Comparison of ENCODE assay signal across 18 cellular contexts in the genomic region with DNA sequence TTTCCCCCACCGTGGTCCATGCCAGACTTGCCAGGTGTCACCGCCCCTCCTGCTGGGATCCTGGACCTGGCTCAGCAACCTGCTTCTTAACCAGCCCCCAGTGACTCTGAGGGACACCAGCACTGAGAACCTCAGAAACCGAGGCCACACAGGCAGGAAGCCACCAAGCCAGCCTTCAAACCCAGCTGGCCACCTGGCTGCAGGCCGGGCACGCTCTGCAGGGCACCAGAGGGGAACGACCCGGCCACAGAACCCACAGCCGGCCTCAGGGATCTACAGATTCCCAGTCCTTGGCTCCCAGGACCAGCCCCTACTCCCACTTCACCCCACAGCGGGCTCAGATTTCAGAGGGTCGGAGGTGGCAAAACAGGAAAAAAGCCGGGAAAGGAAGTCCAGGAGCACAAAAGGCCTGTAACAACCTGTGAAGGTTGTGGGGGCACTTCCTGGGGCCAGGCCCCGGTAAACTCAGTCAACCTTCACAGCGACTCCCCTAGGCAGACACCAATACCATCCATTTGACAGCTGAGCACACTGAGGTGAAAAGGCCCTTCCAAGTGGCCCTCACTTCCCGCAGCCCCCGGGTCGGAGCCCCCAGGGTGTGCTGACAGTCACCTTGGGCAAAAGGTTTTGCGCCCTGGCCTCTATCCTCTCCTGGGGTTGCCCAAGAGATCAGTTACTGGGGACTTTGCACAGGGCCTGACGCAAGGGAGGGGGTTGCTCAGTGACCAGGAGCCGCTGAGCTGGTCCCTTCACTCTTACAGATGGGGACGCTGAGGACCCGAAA. TPM values are rescaled to one million over a fixed set of nuclear protein-coding genes. Genes with fewer than 3 reads are reported as not detected.
DNase-seq lines count a peak whose midpoint lies in the region; ATAC-seq, FAIRE-seq and TF ChIP-seq lines count a peak whose summit lies in the region.
"Had no signal": no experiment of that assay in that cellular context is flagged by ENCODE, and none has a peak within 500 bp of the region (broad histone marks: within the 10 kb centered on the region; RNA-seq: fewer than 3 reads in every experiment).

No MANE protein-coding gene starts in this region.

- no peaks in the 10 kb centered on the region for H3K9me2 ChIP-seq in GM23338 (ENCODE audit: insufficient read depth)

- no peaks in the 10 kb centered on the region for H3K36me3 ChIP-seq in BLaER1 treated with 17β-estradiol and CSF1 and Interleukin-3, amounts not matched to agents 10 nM and 100 nM
- H3K36me3 ChIP-seq in GM23338 (ENCODE audit: insufficient read depth): no peaks in the 10 kb centered on the region
- no peaks in the 10 kb centered on the region for H3K36me3 ChIP-seq in HepG2 (replicated peaks in 1 of 2; ENCODE audit: control insufficient read depth in 1 of 2, insufficient read depth in 2 of 2, low read length in 2 of 2)
- H3K36me3 ChIP-seq in transverse colon: no peaks in the 10 kb centered on the region
- H3K36me3 ChIP-seq: gastrocnemius medialis, sigmoid colon had no signal

- peaks cover 0 to 25% (median 23%) of the 10 kb centered on the region in 10 experiments; a peak in 16 of 20 replicates for H3K4me1 ChIP-seq in BLaER1 treated with 17β-estradiol and CSF1 and Interleukin-3, amounts not matched to agents 10 nM and 100 nM
- H3K4me1 ChIP-seq in GM23338 (ENCODE audit: insufficient read depth) (peaks cover 8% of the 10 kb centered on the region; the same call in 1 of the 2 replicates), HepG2 (ENCODE audit: insufficient read depth, low read length) (peaks cover 66% of the 10 kb centered on the region), transverse colon (peaks cover 6 to 25% (median 10%) of the 10 kb centered on the region in 4 donors)

- TF ChIP-seq POLR2A in HepG2 (IDR thresholded peaks at IDR 0.05; ENCODE audit: insufficient read depth in 1 of 2, low read depth in 2 of 2, low read length in 2 of 2) (no peak), transverse colon (IDR thresholded peaks at IDR 0.05) (no peak)

- DNase-seq in GM23338 (ENCODE audit: low spot score) (no peak), HepG2 (ENCODE audit: low spot score) (peak; percentile 65), transverse colon (no peak), ACHN (no peak), NCI-H510A (lab: John Stamatoyannopoulos, UW) (no peak)
- no peak for DNase-seq in activated CD4-positive, alpha-beta memory T cell treated with anti-CD3 and anti-CD28 coated beads, Interleukin-2, amount 10 ng/mL, durations not matched to agents 7 days and 5 days
- DNase-seq: activated CD4-positive, CD25-positive, alpha-beta regulatory T cell; gastrocnemius medialis; H9; nucleus accumbens; sigmoid colon; stimulated activated CD4-positive, alpha-beta T cell treated with anti-CD3 and anti-CD28 coated beads, Interleukin-4, amount 100 ng/mL, for 1 hour had no signal

- intact Hi-C loops in HepG2 (cut with micrococcal nuclease; ENCODE audit: unreplicated experiment) (no loop called here), transverse colon (cut with DNase I; ENCODE audit: low total_unique reads) (no loop called here)

- no peaks in the 10 kb centered on the region for H3F3A ChIP-seq in GM23338 (replicated peaks; ENCODE audit: low read depth)

- no peak; the same call in 1 of the 2 replicates for TF ChIP-seq RAD21 in HepG2 (CRISPR knock-in tag; IDR thresholded peaks at IDR 0.05)

- ATAC-seq in GM23338 (peak; percentile 22), HepG2 (peak; percentile 73), HG03135 (IDR thresholded peaks at IDR 0.05; ENCODE audit: unreplicated experiment) (no peak)
- ATAC-seq: gastrocnemius medialis, K562 had no signal

- peaks cover 17% of the 10 kb centered on the region for H3K4me1 Mint-ChIP-seq in GM23338
- peaks cover 93% of the 10 kb centered on the region for H3K4me1 Mint-ChIP-seq in activated CD4-positive, alpha-beta memory T cell treated with anti-CD3 and anti-CD28 coated beads, Interleukin-2, amount 10 ng/mL, durations not matched to agents 7 days and 5 days

- no peak overlapping the region for H3K9ac ChIP-seq in BLaER1 treated with 17β-estradiol and CSF1 and Interleukin-3, amounts not matched to agents 10 nM and 100 nM
- peak overlapping the region; percentile 70 for H3K9ac ChIP-seq in HepG2 (ENCODE audit: insufficient read depth, low read depth, low read length)

- H3K36me3 Mint-ChIP-seq in GM23338 (ENCODE audit: low read depth): no peaks in the 10 kb centered on the region
- H3K36me3 Mint-ChIP-seq in activated CD4-positive, alpha-beta memory T cell treated with anti-CD3 and anti-CD28 coated beads, Interleukin-2, amount 10 ng/mL, durations not matched to agents 7 days and 5 days (ENCODE audit: low read depth): peaks cover 89% of the 10 kb centered on the region
- H3K36me3 Mint-ChIP-seq: type B pancreatic cell had no signal

- H3K9me3 ChIP-seq in BLaER1 treated with 17β-estradiol and CSF1 and Interleukin-3, amounts not matched to agents 10 nM and 100 nM (replicated peaks in 1 of 11): no peaks in the 10 kb centered on the region
- H3K9me3 ChIP-seq in HepG2 (ENCODE audit: low read length) (no peaks in the 10 kb centered on the region), transverse colon (no peaks in the 10 kb centered on the region)
- H3K9me3 ChIP-seq: gastrocnemius medialis, sigmoid colon had no signal

- H3K27ac Mint-ChIP-seq in GM23338: no peak overlapping the region
- peak overlapping the region; percentile 69 for H3K27ac Mint-ChIP-seq in activated CD4-positive, alpha-beta memory T cell treated with anti-CD3 and anti-CD28 coated beads, Interleukin-2, amount 10 ng/mL, durations not matched to agents 7 days and 5 days
- H3K27ac Mint-ChIP-seq: type B pancreatic cell had no signal

- H3K4me2 ChIP-seq in BLaER1 treated with 17β-estradiol and CSF1 and Interleukin-3, amounts not matched to agents 10 nM and 100 nM: peak overlapping the region in 10 of 11 experiments; percentile 11 to 70 (median 63); a peak in 18 of 22 replicates
- H3K4me2 ChIP-seq in GM23338 (no peak overlapping the region), HepG2 (ENCODE audit: low read depth, low read length) (peak overlapping the region; percentile 81)

- H4K20me1 ChIP-seq in BLaER1 treated with 17β-estradiol and CSF1 and Interleukin-3, amounts not matched to agents 10 nM and 100 nM: peaks cover 0 to 52% (median 35%) of the 10 kb centered on the region in 11 experiments; a peak in 13 of 22 replicates
- no peaks in the 10 kb centered on the region for H4K20me1 ChIP-seq in GM23338 (replicated peaks; ENCODE audit: insufficient read depth)
- no peaks in the 10 kb centered on the region for H4K20me1 ChIP-seq in HepG2 (ENCODE audit: insufficient read depth, low read length)

- 5% methylated on average over 4 of the region's 21 CpGs for WGBS in HepG2 (ENCODE audit: low lambda C conversion rate)
- 81 to 84% methylated on average over 3 to 21 of the region's 21 CpGs for WGBS in transverse colon (ENCODE audit: low coverage in 1 of 2), 2 donors

- peak in 1 of 2 experiments; percentile 50; a peak in 1 of 4 replicates for TF ChIP-seq EP300 in HepG2 (IDR thresholded peaks at IDR 0.05; ENCODE audit: low read depth in 2 of 2, low read length in 2 of 2)
- TF ChIP-seq EP300 in HepG2 (CRISPR knock-in tag; IDR thresholded peaks at IDR 0.05; ENCODE audit: borderline replicate concordance): no peak
- no peak for TF ChIP-seq EP300 in transverse colon (IDR thresholded peaks at IDR 0.05; ENCODE audit: low read depth)

- BruUV-seq in HepG2 (replicated peaks; lab: Mats Ljungman, UMichigan): no TSS peak

- H3K4me3 Mint-ChIP-seq in GM23338: no peak overlapping the region
- no peak overlapping the region for H3K4me3 Mint-ChIP-seq in activated CD4-positive, alpha-beta memory T cell treated with anti-CD3 and anti-CD28 coated beads, Interleukin-2, amount 10 ng/mL, durations not matched to agents 7 days and 5 days
- H3K4me3 Mint-ChIP-seq: H9, type B pancreatic cell had no signal

- H3K27me3 Mint-ChIP-seq in GM23338 (ENCODE audit: insufficient read depth, low read depth, poor library complexity): peaks cover 14% of the 10 kb centered on the region
- no peaks in the 10 kb centered on the region for H3K27me3 Mint-ChIP-seq in activated CD4-positive, alpha-beta memory T cell treated with anti-CD3 and anti-CD28 coated beads, Interleukin-2, amount 10 ng/mL, durations not matched to agents 7 days and 5 days

- in situ Hi-C loops in HepG2 (cut with HindIII; ENCODE audit: extremely low pct_ligation_motif_present, low pct_unique_long_range_greater_than_20kb) (no loop called here), transverse colon (cut with MboI; ENCODE audit: low pct_ligation_motif_present in 1 of 4, low pct_unique_long_range_greater_than_20kb in 1 of 4, low sequenced_read_pairs in 3 of 4) (no loop called here), ACHN (cut with HindIII; ENCODE audit: low pct_ligation_motif_present, low pct_unique_long_range_greater_than_20kb, low sequenced_read_pairs) (no loop called here)

- CTCF ChIA-PET in activated CD4-positive, alpha-beta memory T cell treated with anti-CD3 and anti-CD28 coated beads, Interleukin-2, amount 10 ng/mL, durations not matched to agents 7 days and 5 days (lab: Charles Lee): no interaction called here
- CTCF ChIA-PET in HepG2 (lab: Yijun Ruan, JAX; ENCODE audit: low intra/inter-chr PET ratio, low total read pairs): no interaction called here

- no peaks in the 10 kb centered on the region; the same call in 2 of the 3 replicates for H3K9me3 Mint-ChIP-seq in GM23338
- H3K9me3 Mint-ChIP-seq in activated CD4-positive, alpha-beta memory T cell treated with anti-CD3 and anti-CD28 coated beads, Interleukin-2, amount 10 ng/mL, durations not matched to agents 7 days and 5 days: no peaks in the 10 kb centered on the region
- H3K9me3 Mint-ChIP-seq: H9, type B pancreatic cell had no signal

- no peak for TF ChIP-seq CTCF in GM23338 (conservative IDR thresholded peaks at IDR 0.05; ENCODE audit: low read depth in 2 of 2)
- TF ChIP-seq CTCF in HepG2 (CRISPR knock-in tag; IDR thresholded peaks at IDR 0.05): peak; percentile 33
- TF ChIP-seq CTCF in transverse colon (IDR thresholded peaks at IDR 0.05): no peak

- peak overlapping the region; percentile 32; the same call in 1 of the 2 replicates for H2AFZ ChIP-seq in GM23338
- H2AFZ ChIP-seq in HepG2 (ENCODE audit: low read length): peak overlapping the region; percentile 21

- peaks cover 47 to 90% (median 73%) of the 10 kb centered on the region in 11 experiments for H3K27me3 ChIP-seq in BLaER1 treated with 17β-estradiol and CSF1 and Interleukin-3, amounts not matched to agents 10 nM and 100 nM
- no peaks in the 10 kb centered on the region for H3K27me3 ChIP-seq in GM23338 (ENCODE audit: insufficient read depth)
- H3K27me3 ChIP-seq in HepG2 (ENCODE audit: control insufficient read depth in 1 of 2, insufficient read depth in 2 of 2, low read length in 2 of 2): peaks cover 2 to 13% of the 10 kb centered on the region in 2 experiments; a peak in 2 of 5 replicates
- H3K27me3 ChIP-seq in transverse colon: peaks cover 5% of the 10 kb centered on the region
- H3K27me3 ChIP-seq: gastrocnemius medialis, sigmoid colon had no signal

- no peak overlapping the region for H3K4me3 ChIP-seq in BLaER1 treated with 17β-estradiol and CSF1 and Interleukin-3, amounts not matched to agents 10 nM and 100 nM
- H3K4me3 ChIP-seq in GM23338 (no peak overlapping the region), HepG2 (replicated peaks in 1 of 3; ENCODE audit: insufficient read depth in 1 of 3, low read depth in 2 of 3, low read length in 3 of 3) (peak overlapping the region; percentile 12 to 70 (median 34); a peak in 5 of 6 replicates), transverse colon (no peak overlapping the region)
- H3K4me3 ChIP-seq: gastrocnemius medialis, K562, lung, sigmoid colon had no signal

- H3K27ac ChIP-seq in BLaER1 treated with 17β-estradiol and CSF1 and Interleukin-3, amounts not matched to agents 10 nM and 100 nM: no peak overlapping the region
- no peak overlapping the region for H3K27ac ChIP-seq in GM23338 (ENCODE audit: low read depth)
- H3K27ac ChIP-seq in HepG2 (ENCODE audit: extremely low read length, insufficient read depth, low read length): peak overlapping the region; percentile 78
- no peak overlapping the region for H3K27ac ChIP-seq in transverse colon
- H3K27ac ChIP-seq: gastrocnemius medialis, sigmoid colon had no signal

- POLR2A ChIA-PET in activated CD4-positive, alpha-beta memory T cell treated with anti-CD3 and anti-CD28 coated beads, Interleukin-2, amount 10 ng/mL, durations not matched to agents 7 days and 5 days (lab: Charles Lee): interaction anchor here (3.2 kb wide), 1 partner anchor 11 kb away, joined by 22 read pairs; no protein-coding TSS in a partner anchor
- POLR2A ChIA-PET in HepG2 (lab: Yijun Ruan, JAX): interaction anchor here (0.8 to 1.0 kb wide), 3 partner anchors 34 to 211 kb away, joined by 3 to 4 read pairs (median 4); no protein-coding TSS in a partner anchor

- FAIRE-seq in HepG2 (lab: Jason Lieb, UNC): no peak
- FAIRE-seq: D721Med, K562 had no signal

- no peaks in the 10 kb centered on the region for H3K79me2 ChIP-seq in GM23338 (replicated peaks; ENCODE audit: insufficient read depth)
- H3K79me2 ChIP-seq in HepG2 (ENCODE audit: insufficient read depth, low read length): no peaks in the 10 kb centered on the region

RNA-seq across cellular contexts. Expression of a gene that starts 14.1 kb away (rescaled TPM):
- total RNA-seq in GM23338 (2014; rRNA removed; shearing (Covaris generic)): 0.12 and 0.73 TPM in 2 replicates
- 0.23 and 0.26 TPM in 2 replicates for polyA plus RNA-seq in GM23338 (2016; fragmentation: Nextera tagmentation; extraction: Ambion mirVana)
- total RNA-seq in activated CD4-positive, alpha-beta memory T cell treated with anti-CD3 and anti-CD28 coated beads, Interleukin-2, amount 10 ng/mL, durations not matched to agents 7 days and 5 days: 100 to 1,000 TPM; 177 to 183 TPM
- 0.04 TPM in 1 of 2 replicates, not detected in the other for total RNA-seq in HepG2 (2016; rRNA removed; fragmentation: Illumina TruSeq; extraction: Trizol)
- total RNA-seq in HepG2 (2016; cell fraction: cytosol; rRNA removed; fragmentation: Illumina TruSeq; extraction: Trizol; ENCODE audit: low read depth): not detected in 2 replicates
- 0.04 and 0.06 TPM in 2 replicates for total RNA-seq in HepG2 (2016; cell fraction: insoluble cytoplasmic fraction; rRNA removed; fragmentation: Illumina TruSeq; extraction: Trizol)
- total RNA-seq in HepG2 (2016; cell fraction: membrane; rRNA removed; fragmentation: Illumina TruSeq; extraction: Trizol): 0.07 TPM in 1 of 2 replicates, not detected in the other
- total RNA-seq in HepG2 (2016; cell fraction: nucleus; rRNA removed; fragmentation: Illumina TruSeq; extraction: Trizol): not detected in 2 replicates
- 0.17 and 0.22 TPM in 2 replicates for polyA plus RNA-seq in HepG2 (2011; rRNA removed)
- 0.12 and 0.21 TPM in 2 replicates for polyA plus RNA-seq in HepG2 (2011; cell fraction: cytosol; rRNA removed)
- polyA plus RNA-seq in HepG2 (2011; cell fraction: nucleus; rRNA removed): 0.26 and 0.35 TPM in 2 replicates
- 0.67 and 0.68 TPM in 2 replicates for polyA plus RNA-seq in HepG2 (2012)
- 0.07 TPM in 1 of 2 replicates, not detected in the other for polyA plus RNA-seq in HepG2 (2016; cell fraction: cytosol; fragmentation: Illumina TruSeq; extraction: Trizol; ENCODE audit: low read depth)
- 0.05 and 0.15 TPM in 2 replicates for polyA plus RNA-seq in HepG2 (2016; cell fraction: insoluble cytoplasmic fraction; fragmentation: Illumina TruSeq; extraction: Trizol; ENCODE audit: low read depth)
- 0.09 and 0.14 TPM in 2 replicates for polyA plus RNA-seq in HepG2 (2016; cell fraction: membrane; fragmentation: Illumina TruSeq; extraction: Trizol; ENCODE audit: low read depth)
- 0.19 TPM in 1 of 2 replicates, not detected in the other for polyA plus RNA-seq in HepG2 (2016; cell fraction: nucleus; fragmentation: Illumina TruSeq; extraction: Trizol; ENCODE audit: insufficient read depth, low read depth)
- polyA minus RNA-seq in HepG2 (2011; rRNA and poly(A)+ RNA removed; ENCODE audit: low replicate concordance): 0.74 TPM in 1 of 2 replicates, not detected in the other
- polyA minus RNA-seq in HepG2 (2011; cell fraction: cytosol; rRNA and poly(A)+ RNA removed): 0.18 and 0.89 TPM in 2 replicates
- 0.12 TPM in 1 of 2 replicates, not detected in the other for polyA minus RNA-seq in HepG2 (2011; cell fraction: nucleus; rRNA and poly(A)+ RNA removed)
- 1 to 10 TPM; 1.5 to 4.8 (median 3.4) TPM for total RNA-seq in transverse colon

Comparison
In these comparisons a context has a peak if more than half of its experiments do, and no peak if none do; other contexts are left out.
1. H3K4me3 ChIP-seq: peak in HepG2 (3 of 3); none in BLaER1 treated with 17β-estradiol and CSF1 and Interleukin-3, amounts not matched to agents 10 nM and 100 nM (0 of 10), GM23338 (single experiment) and transverse colon (0 of 4).
2. RNA of a gene that starts 14.1 kb away (total RNA-seq): 177 to 183 TPM in activated CD4-positive, alpha-beta memory T cell treated with anti-CD3 and anti-CD28 coated beads, Interleukin-2, amount 10 ng/mL, durations not matched to agents 7 days and 5 days; 1.5 to 4.8 TPM in transverse colon, 0.12 to 0.73 TPM in GM23338 and 0.04 to 0.07 TPM in HepG2; every median in the first group is over 10 times any median in the second.